Comparison of ENCODE assay signal across 38 cellular contexts in genomic region chr10:72927485-72927884, GRCh38. TPM values are rescaled to one million over a fixed set of nuclear protein-coding genes. Genes with fewer than 3 reads are reported as not detected.
"Had no signal": no experiment of that assay in that cellular context is flagged by ENCODE, and none has a peak within 500 bp of the region (broad histone marks: within the 10 kb centered on the region; RNA-seq: fewer than 3 reads in every experiment).

No MANE protein-coding gene starts in this region.

- H3K4me1 Mint-ChIP-seq: activated B cell treated with CpG ODN at 0.5 μM for 24 hours; activated CD4-positive, alpha-beta T cell treated with anti-CD3 and anti-CD28 coated beads, Interleukin-2, amount 10 ng/mL, durations not matched to agents 24 days and 14 days; activated naive CD4-positive, alpha-beta T cell treated with anti-CD3 and anti-CD28 coated beads, Interleukin-2, amount 10 ng/mL, durations not matched to agents 7 days and 5 days; activated naive CD4-positive, alpha-beta T cell treated with anti-CD3 and anti-CD28 coated beads, Interleukin-2, amount 50 U/mL, for 24 hours; activated naive CD8-positive, alpha-beta T cell treated with anti-CD3 and anti-CD28 coated beads, Interleukin-2, amount 10 ng/mL, durations not matched to agents 7 days and 5 days; activated naive CD8-positive, alpha-beta T cell treated with anti-CD3 and anti-CD28 coated beads, Interleukin-2, amount 50 U/mL, for 24 hours; brain; central memory CD8-positive, alpha-beta T cell had no signal

- H3K4me3 ChIP-seq: ascending aorta, cardiac muscle cell had no signal

- H3K4me1 ChIP-seq: ascending aorta had no signal

- H3K27ac Mint-ChIP-seq: activated B cell treated with CpG ODN at 0.5 μM for 24 hours; activated CD4-positive, alpha-beta memory T cell treated with anti-CD3 and anti-CD28 coated beads for 36 hours; activated CD4-positive, alpha-beta T cell treated with anti-CD3 and anti-CD28 coated beads, Interleukin-2, amount 10 ng/mL, durations not matched to agents 24 days and 14 days; activated CD8-positive, alpha-beta T cell treated with anti-CD3 and anti-CD28 coated beads for 36 hours; activated naive CD4-positive, alpha-beta T cell treated with anti-CD3 and anti-CD28 coated beads, Interleukin-2, amount 10 ng/mL, durations not matched to agents 7 days and 5 days; activated naive CD4-positive, alpha-beta T cell treated with anti-CD3 and anti-CD28 coated beads, Interleukin-2, amount 50 U/mL, for 24 hours; activated naive CD8-positive, alpha-beta T cell; activated naive CD8-positive, alpha-beta T cell treated with anti-CD3 and anti-CD28 coated beads, Interleukin-2, amount 10 ng/mL, durations not matched to agents 7 days and 5 days; activated naive CD8-positive, alpha-beta T cell treated with anti-CD3 and anti-CD28 coated beads, Interleukin-2, amount 50 U/mL, for 24 hours; activated T-cell treated with anti-CD3 and anti-CD28 coated beads, Interleukin-2, amount 50 U/mL, for 24 hours; activated T-helper 2 cell treated with anti-CD3 and anti-CD28 coated beads, Interferon-gamma antibody, Interleukin-2, Interleukin-4, amounts not matched to agents 10 μg/mL and 5 μg/mL and 100 μg/mL, durations not matched to agents 14 hours and 24 hours and 36 hours; brain; T-helper 1 cell treated with Interleukin-12 subunit alpha and Interleukin-12 subunit beta and Interleukin-4 antibody, amounts not matched to agents 30 μg/mL and 1 μg/mL, for 36 hours; T-helper 2 cell treated with Interferon-gamma antibody and Interleukin-4, amounts not matched to agents 5 μg/mL and 100 μg/mL, for 36 hours had no signal

- H3K27me3 ChIP-seq: ascending aorta, cardiac muscle cell had no signal

- H3K4me3 Mint-ChIP-seq: activated B cell treated with CpG ODN at 0.5 μM for 24 hours; activated CD4-positive, alpha-beta memory T cell treated with anti-CD3 and anti-CD28 coated beads for 36 hours; activated CD4-positive, alpha-beta T cell treated with anti-CD3 and anti-CD28 coated beads, Interleukin-2, amount 10 ng/mL, durations not matched to agents 24 days and 14 days; activated CD8-positive, alpha-beta T cell treated with anti-CD3 and anti-CD28 coated beads for 36 hours; activated naive CD4-positive, alpha-beta T cell treated with anti-CD3 and anti-CD28 coated beads, Interleukin-2, amount 10 ng/mL, durations not matched to agents 7 days and 5 days; activated naive CD4-positive, alpha-beta T cell treated with anti-CD3 and anti-CD28 coated beads, Interleukin-2, amount 50 U/mL, for 24 hours; activated naive CD8-positive, alpha-beta T cell; activated naive CD8-positive, alpha-beta T cell treated with anti-CD3 and anti-CD28 coated beads, Interleukin-2, amount 10 ng/mL, durations not matched to agents 7 days and 5 days; activated naive CD8-positive, alpha-beta T cell treated with anti-CD3 and anti-CD28 coated beads, Interleukin-2, amount 50 U/mL, for 24 hours; activated T-cell treated with anti-CD3 and anti-CD28 coated beads, Interleukin-2, amount 50 U/mL, for 24 hours; brain; central memory CD8-positive, alpha-beta T cell; T-helper 1 cell treated with Interleukin-12 subunit alpha and Interleukin-12 subunit beta and Interleukin-4 antibody, amounts not matched to agents 30 μg/mL and 1 μg/mL, for 36 hours; T-helper 2 cell treated with Interferon-gamma antibody and Interleukin-4, amounts not matched to agents 5 μg/mL and 100 μg/mL, for 36 hours had no signal

- H3K36me3 ChIP-seq: ascending aorta, cardiac muscle cell had no signal

- H3K9me3 ChIP-seq: ascending aorta had no signal

- H3K27me3 Mint-ChIP-seq: activated B cell treated with CpG ODN at 0.5 μM for 24 hours had no signal

- ATAC-seq: activated CD8-positive, alpha-beta T cell treated with anti-CD3 and anti-CD28 coated beads for 36 hours; activated naive CD8-positive, alpha-beta T cell treated with anti-CD3 and anti-CD28 coated beads, Interleukin-2, amount 50 U/mL, for 24 hours had no signal

- H3K9me3 Mint-ChIP-seq: activated B cell treated with CpG ODN at 0.5 μM for 24 hours; activated CD4-positive, alpha-beta memory T cell treated with anti-CD3 and anti-CD28 coated beads for 36 hours; activated CD4-positive, alpha-beta T cell treated with anti-CD3 and anti-CD28 coated beads, Interleukin-2, amount 10 ng/mL, durations not matched to agents 24 days and 14 days; activated naive CD4-positive, alpha-beta T cell treated with anti-CD3 and anti-CD28 coated beads, Interleukin-2, amount 10 ng/mL, durations not matched to agents 7 days and 5 days; activated naive CD4-positive, alpha-beta T cell treated with anti-CD3 and anti-CD28 coated beads, Interleukin-2, amount 50 U/mL, for 24 hours; activated naive CD8-positive, alpha-beta T cell treated with anti-CD3 and anti-CD28 coated beads, Interleukin-2, amount 50 U/mL, for 24 hours had no signal

- FAIRE-seq: bronchial epithelial cell, TTC549 had no signal

- H3K27ac ChIP-seq: ascending aorta, cardiac muscle cell, VCaP had no signal

- H3K36me3 Mint-ChIP-seq: activated CD4-positive, alpha-beta memory T cell treated with anti-CD3 and anti-CD28 coated beads for 36 hours; activated naive CD4-positive, alpha-beta T cell treated with anti-CD3 and anti-CD28 coated beads, Interleukin-2, amount 10 ng/mL, durations not matched to agents 7 days and 5 days; activated naive CD8-positive, alpha-beta T cell treated with anti-CD3 and anti-CD28 coated beads, Interleukin-2, amount 10 ng/mL, durations not matched to agents 7 days and 5 days had no signal

- DNase-seq: activated B cell treated with CpG ODN at 0.5 μM for 24 hours; activated CD4-positive, alpha-beta memory T cell treated with anti-CD3 and anti-CD28 coated beads for 36 hours; activated CD4-positive, alpha-beta T cell treated with anti-CD3 and anti-CD28 coated beads for 4 hours; activated CD4-positive, alpha-beta T cell treated with anti-CD3 and anti-CD28 coated beads, Interleukin-2, amount 10 ng/mL, durations not matched to agents 24 days and 14 days; activated CD4-positive, alpha-beta T cell treated with anti-CD3 and anti-CD28 coated beads, Interleukin-2, amount 50 U/mL, for 1 hour; activated CD4-positive, alpha-beta T cell treated with anti-CD3 and anti-CD28 coated beads, Interleukin-2, amount 50 U/mL, for 4 hours; activated CD4-positive, CD25-positive, alpha-beta regulatory T cell treated with anti-CD3 and anti-CD28 coated beads, Interleukin-2, amount 50 U/mL, for 72 hours; activated CD8-positive, alpha-beta memory T cell treated with anti-CD3 and anti-CD28 coated beads, Interleukin-2, amount 50 U/mL, for 48 hours; activated CD8-positive, alpha-beta T cell treated with anti-CD3 and anti-CD28 coated beads for 36 hours; activated effector memory CD4-positive, alpha-beta T cell treated with Interleukin-2 at 50 U/mL for 16 hours; activated gamma-delta T cell; activated naive CD4-positive, alpha-beta T cell treated with anti-CD3 and anti-CD28 coated beads, Interleukin-2, amount 10 ng/mL, durations not matched to agents 7 days and 5 days; activated naive CD4-positive, alpha-beta T cell treated with Interleukin-2 at 50 U/mL for 16 hours; activated naive CD8-positive, alpha-beta T cell treated with anti-CD3 and anti-CD28 coated beads, Interleukin-2, amount 10 ng/mL, durations not matched to agents 7 days and 5 days; activated naive CD8-positive, alpha-beta T cell treated with anti-CD3 and anti-CD28 coated beads, Interleukin-2, amount 50 U/mL, for 24 hours; activated T-cell treated with anti-CD3 and anti-CD28 coated beads, Interleukin-2, amount 50 U/mL, for 24 hours; activated T-cell treated with anti-CD3 and anti-CD28 coated beads, Interleukin-2, amount 50 U/mL, for 48 hours; amygdala; anterior cingulate cortex; caudate nucleus; cerebellar nuclear complex; T-helper 1 cell; T-helper 2 cell; T-helper 9 cell had no signal

RNA-seq across cellular contexts. Expression of gene PLA2G12B, which starts 27.1 kb away (rescaled TPM):
- total RNA-seq: activated B cell treated with CpG ODN at 0.5 μM for 24 hours; activated CD4-positive, alpha-beta memory T cell treated with anti-CD3 and anti-CD28 coated beads for 36 hours; activated CD4-positive, alpha-beta T cell treated with anti-CD3 and anti-CD28 coated beads, Interleukin-2, amount 10 ng/mL, durations not matched to agents 24 days and 14 days; activated CD8-positive, alpha-beta memory T cell treated with anti-CD3 and anti-CD28 coated beads for 36 hours; activated CD8-positive, alpha-beta T cell treated with anti-CD3 and anti-CD28 coated beads for 36 hours; activated naive CD8-positive, alpha-beta T cell treated with anti-CD3 and anti-CD28 coated beads, Interleukin-2, amount 10 ng/mL, durations not matched to agents 7 days and 5 days; activated T-helper 2 cell treated with anti-CD3 and anti-CD28 coated beads, Interferon-gamma antibody, Interleukin-2, Interleukin-4, amounts not matched to agents 10 μg/mL and 5 μg/mL and 100 μg/mL, durations not matched to agents 14 hours and 24 hours and 36 hours; ascending aorta; bronchial epithelial cell; cardiac muscle cell had no signal
- polyA plus RNA-seq: adipose tissue, cardiac muscle cell had no signal

RNA-seq across cellular contexts. Expression of gene OIT3, which starts 33.9 kb away (rescaled TPM):
- total RNA-seq: activated B cell treated with CpG ODN at 0.5 μM for 24 hours; activated CD4-positive, alpha-beta memory T cell treated with anti-CD3 and anti-CD28 coated beads for 36 hours; activated CD4-positive, alpha-beta T cell treated with anti-CD3 and anti-CD28 coated beads, Interleukin-2, amount 10 ng/mL, durations not matched to agents 24 days and 14 days; activated CD8-positive, alpha-beta memory T cell treated with anti-CD3 and anti-CD28 coated beads for 36 hours; activated CD8-positive, alpha-beta T cell treated with anti-CD3 and anti-CD28 coated beads for 36 hours; activated naive CD8-positive, alpha-beta T cell treated with anti-CD3 and anti-CD28 coated beads, Interleukin-2, amount 10 ng/mL, durations not matched to agents 7 days and 5 days; activated T-helper 2 cell treated with anti-CD3 and anti-CD28 coated beads, Interferon-gamma antibody, Interleukin-2, Interleukin-4, amounts not matched to agents 10 μg/mL and 5 μg/mL and 100 μg/mL, durations not matched to agents 14 hours and 24 hours and 36 hours; ascending aorta; bronchial epithelial cell had no signal
- polyA plus RNA-seq: adipose tissue had no signal
